In genomic region chr17:2903193-2903974, GRCh38 we compare ENCODE assay signal across 15 cellular contexts.
DNase-seq lines count a peak whose midpoint lies in the region; ATAC-seq and TF ChIP-seq lines count a peak whose summit lies in the region.
"Had no signal": no experiment of that assay in that cellular context is flagged by ENCODE, and none has a peak within 500 bp of the region (broad histone marks: within the 10 kb centered on the region; RNA-seq: fewer than 3 reads in every experiment).

No MANE protein-coding gene starts in this region.

- H3K9ac ChIP-seq in SK-N-SH: no peak overlapping the region
- H3K9ac ChIP-seq: GM23248 had no signal

- H3K4me3 ChIP-seq in SK-N-SH (ENCODE audit: low read depth in 2 of 2, low read length in 1 of 2) (no peak overlapping the region), ascending aorta (no peak overlapping the region)
- H3K4me3 ChIP-seq: GM23248, tibial artery had no signal

- H3K79me2 ChIP-seq in SK-N-SH (ENCODE audit: insufficient read depth): peaks cover 42% of the 10 kb centered on the region; the same call in 1 of the 2 replicates

- H3K4me1 Mint-ChIP-seq in activated T-helper 17 cell treated with anti-CD3 and anti-CD28 coated beads, Interleukin-2, amount 50 U/mL, for 72 hours: peaks cover 16% of the 10 kb centered on the region
- peaks cover 40 to 47% of the 10 kb centered on the region in 2 donors for H3K4me1 Mint-ChIP-seq in natural killer cell treated with Interleukin-12 subunit alpha and Interleukin-12 subunit beta and Interleukin-15 and Interleukin-18, amount 100 ng/mL, for 72 hours (ENCODE audit: low read depth in 2 of 2)

- TF ChIP-seq CTCF in SK-N-SH (IDR thresholded peaks at IDR 0.05) (no peak), ascending aorta (IDR thresholded peaks at IDR 0.05) (no peak)

- H3K4me2 ChIP-seq in SK-N-SH: no peak overlapping the region

- peak; percentile 2 for DNase-seq in DMS153 treated with DMSO at 0.1 percent for 48 hours (lab: John Stamatoyannopoulos, UW; ENCODE audit: unreplicated experiment)
- DNase-seq in NCI-H1105 treated with DMSO at 0.1 percent for 48 hours (lab: John Stamatoyannopoulos, UW): peak; percentile 84
- no peak for DNase-seq in natural killer cell treated with Interleukin-12 subunit alpha and Interleukin-12 subunit beta and Interleukin-15 and Interleukin-18, amount 100 ng/mL, for 72 hours (ENCODE audit: low spot score)
- DNase-seq in SK-N-SH: no peak
- no peak for DNase-seq in effector CD8-positive, alpha-beta T cell (lab: John Stamatoyannopoulos, UW)
- no peak for DNase-seq in ACHN
- no peak for DNase-seq in ascending aorta (ENCODE audit: low spot score in 2 of 2)
- DNase-seq: activated gamma-delta T cell treated with Interleukin-2 at 50 U/mL for 16 hours; aorta; dermis blood vessel endothelial cell; naive B cell; stimulated activated CD4-positive, alpha-beta T cell treated with anti-CD3 and anti-CD28 coated beads, Interleukin-2, amount 100 ng/mL, for 24 hours; tibial artery had no signal

- in situ Hi-C loops in ACHN (cut with HindIII; ENCODE audit: low pct_ligation_motif_present, low pct_unique_long_range_greater_than_20kb, low sequenced_read_pairs): no loop called here

- H3K9me3 ChIP-seq in SK-N-SH (no peaks in the 10 kb centered on the region), ascending aorta (no peaks in the 10 kb centered on the region)
- H3K9me3 ChIP-seq: tibial artery had no signal

- H3K9me2 ChIP-seq in SK-N-SH: no peaks in the 10 kb centered on the region

- H2AFZ ChIP-seq in SK-N-SH (ENCODE audit: low read depth): no peak overlapping the region
- H2AFZ ChIP-seq: GM23248 had no signal

- POLR2A ChIA-PET in SK-N-SH (lab: Yijun Ruan, JAX): interaction anchor here (0.6 to 6.3 kb wide), 6 partner anchors 11 to 54 kb away, joined by 3 to 69 read pairs (median 5); no protein-coding TSS in a partner anchor

- H3K4me1 ChIP-seq in SK-N-SH (ENCODE audit: control insufficient read depth in 1 of 2, insufficient read depth in 2 of 2, low read depth in 1 of 2, low read length in 1 of 2) (peaks cover 0 to 80% of the 10 kb centered on the region in 2 experiments; a peak in 1 of 4 replicates), ascending aorta (no peaks in the 10 kb centered on the region)

- peaks cover 18% of the 10 kb centered on the region for H3K36me3 Mint-ChIP-seq in activated T-helper 17 cell treated with anti-CD3 and anti-CD28 coated beads, Interleukin-2, amount 50 U/mL, for 72 hours (ENCODE audit: low read depth)
- H3K36me3 Mint-ChIP-seq in natural killer cell treated with Interleukin-12 subunit alpha and Interleukin-12 subunit beta and Interleukin-15 and Interleukin-18, amount 100 ng/mL, for 72 hours: peaks cover 20% of the 10 kb centered on the region

- CTCF ChIA-PET in SK-N-SH (lab: Yijun Ruan, JAX): interaction anchor here (0.8 to 17.6 kb wide), 8 partner anchors 19 to 56 kb away, joined by 3 to 177 read pairs (median 6); no protein-coding TSS in a partner anchor

- H4K20me1 ChIP-seq in SK-N-SH (ENCODE audit: insufficient read depth): peaks cover 10% of the 10 kb centered on the region; the same call in 1 of the 2 replicates

- peak overlapping the region; percentile 8 for H3K27ac Mint-ChIP-seq in activated T-helper 17 cell treated with anti-CD3 and anti-CD28 coated beads, Interleukin-2, amount 50 U/mL, for 72 hours
- peak overlapping the region in 1 of 2 donors; percentile 59 for H3K27ac Mint-ChIP-seq in natural killer cell treated with Interleukin-12 subunit alpha and Interleukin-12 subunit beta and Interleukin-15 and Interleukin-18, amount 100 ng/mL, for 72 hours

- H3K4me3 Mint-ChIP-seq in activated T-helper 17 cell treated with anti-CD3 and anti-CD28 coated beads, Interleukin-2, amount 50 U/mL, for 72 hours: no peak overlapping the region
- H3K4me3 Mint-ChIP-seq in natural killer cell treated with Interleukin-12 subunit alpha and Interleukin-12 subunit beta and Interleukin-15 and Interleukin-18, amount 100 ng/mL, for 72 hours: peak overlapping the region; percentile 8
- H3K4me3 Mint-ChIP-seq: naive B cell had no signal

- H3K27me3 ChIP-seq in SK-N-SH (ENCODE audit: insufficient read depth): no peaks in the 10 kb centered on the region
- H3K27me3 ChIP-seq in ascending aorta: no peaks in the 10 kb centered on the region
- H3K27me3 ChIP-seq: tibial artery had no signal

- peaks cover 3% of the 10 kb centered on the region for H3K9me3 Mint-ChIP-seq in activated T-helper 17 cell treated with anti-CD3 and anti-CD28 coated beads, Interleukin-2, amount 50 U/mL, for 72 hours
- peaks cover 9% of the 10 kb centered on the region for H3K9me3 Mint-ChIP-seq in natural killer cell treated with Interleukin-12 subunit alpha and Interleukin-12 subunit beta and Interleukin-15 and Interleukin-18, amount 100 ng/mL, for 72 hours

- no peak for TF ChIP-seq EP300 in SK-N-SH (IDR thresholded peaks at IDR 0.05; ENCODE audit: borderline replicate concordance in 1 of 2, low read depth in 1 of 2, low read length in 1 of 2)

- WGBS in SK-N-SH (ENCODE audit: low lambda C conversion rate): 96% methylated on average over 8 of the region's 8 CpGs

- peak overlapping the region in 1 of 2 experiments; percentile 97; a peak in 2 of 4 replicates for H3K27ac ChIP-seq in SK-N-SH (ENCODE audit: low read depth in 2 of 2, low read length in 1 of 2)
- no peak overlapping the region for H3K27ac ChIP-seq in ascending aorta
- H3K27ac ChIP-seq: GM23248, tibial artery had no signal

- no peaks in the 10 kb centered on the region for H3F3A ChIP-seq in SK-N-SH (replicated peaks; ENCODE audit: insufficient read depth)

- intact Hi-C loops in ascending aorta (cut with DNase I): no loop called here

- no peaks in the 10 kb centered on the region for H3K36me3 ChIP-seq in SK-N-SH (replicated peaks in 1 of 2; ENCODE audit: control insufficient read depth in 1 of 2, insufficient read depth in 2 of 2, low read length in 1 of 2)
- H3K36me3 ChIP-seq in ascending aorta: no peaks in the 10 kb centered on the region
- H3K36me3 ChIP-seq: tibial artery had no signal

- TF ChIP-seq RAD21 in SK-N-SH (IDR thresholded peaks at IDR 0.05; ENCODE audit: low read length): no peak

- no peak for ATAC-seq in activated T-helper 17 cell treated with anti-CD3 and anti-CD28 coated beads, Interleukin-2, amount 50 U/mL, for 72 hours (replicated peaks)
- ATAC-seq in natural killer cell treated with Interleukin-12 subunit alpha and Interleukin-12 subunit beta and Interleukin-15 and Interleukin-18, amount 100 ng/mL, for 72 hours: no peak

- H3K27me3 Mint-ChIP-seq in activated T-helper 17 cell treated with anti-CD3 and anti-CD28 coated beads, Interleukin-2, amount 50 U/mL, for 72 hours: no peaks in the 10 kb centered on the region
- no peaks in the 10 kb centered on the region for H3K27me3 Mint-ChIP-seq in natural killer cell treated with Interleukin-12 subunit alpha and Interleukin-12 subunit beta and Interleukin-15 and Interleukin-18, amount 100 ng/mL, for 72 hours
- H3K27me3 Mint-ChIP-seq: naive B cell had no signal

TF ChIP-seq in SK-N-SH, 30 proteins besides CTCF, POLR2A, EP300 and RAD21:
- TF ChIP-seq EZH2phosphoT487 (IDR thresholded peaks at IDR 0.05; ENCODE audit: borderline replicate concordance, low read depth): no peak
- no peak for TF ChIP-seq GABPA (IDR thresholded peaks at IDR 0.05; ENCODE audit: low read depth)
- TF ChIP-seq IRF3 (IDR thresholded peaks at IDR 0.05; ENCODE audit: low read depth, low read length): no peak
- no peak for TF ChIP-seq CHD2 (IDR thresholded peaks at IDR 0.05; ENCODE audit: low read length, partially characterized antibody)
- no peak for TF ChIP-seq ELF1 (IDR thresholded peaks at IDR 0.05)
- no peak for TF ChIP-seq TAF1 (IDR thresholded peaks at IDR 0.05; ENCODE audit: borderline replicate concordance, low read depth, low read length)
- no peak for TF ChIP-seq TCF12 (IDR thresholded peaks at IDR 0.05)
TF ChIP-seq in SK-N-SH: peak in this region for 0.

Comparison
In these comparisons a context has a peak if more than half of its experiments do, and no peak if none do; other contexts are left out.
1. DNase-seq: peak in DMS153 treated with DMSO at 0.1 percent for 48 hours (single experiment) and NCI-H1105 treated with DMSO at 0.1 percent for 48 hours (single experiment); none in natural killer cell treated with Interleukin-12 subunit alpha and Interleukin-12 subunit beta and Interleukin-15 and Interleukin-18, amount 100 ng/mL, for 72 hours (single experiment), SK-N-SH (single experiment), effector CD8-positive, alpha-beta T cell (single experiment), ACHN (single experiment) and ascending aorta (0 of 2).